In genomic region chr2:190636362-190636761, GRCh38 we compare ENCODE assay signal across 9 cellular contexts. TPM values are rescaled to one million over a fixed set of nuclear protein-coding genes. Genes with fewer than 3 reads are reported as not detected.
DNase-seq lines count a peak whose midpoint lies in the region; ATAC-seq, FAIRE-seq and TF ChIP-seq lines count a peak whose summit lies in the region.
"Had no signal": no experiment of that assay in that cellular context is flagged by ENCODE, and none has a peak within 500 bp of the region (broad histone marks: within the 10 kb centered on the region; RNA-seq: fewer than 3 reads in every experiment).

No MANE protein-coding gene starts in this region.

- H3K23ac ChIP-seq in IMR-90 (ENCODE audit: low read depth, low read length), result no peak overlapping the region

- no peak overlapping the region for H3K56ac ChIP-seq in IMR-90 (ENCODE audit: extremely low read depth, insufficient read depth, low read length)

- H4K91ac ChIP-seq in IMR-90 (ENCODE audit: insufficient read depth, low read depth, low read length), result no peak overlapping the region

- no peaks in the 10 kb centered on the region for H3K9me1 ChIP-seq in IMR-90 (ENCODE audit: insufficient read depth, low read length)

- peaks cover 22% of the 10 kb centered on the region for H3K4me1 Mint-ChIP-seq in astrocyte (ENCODE audit: low read depth, unreplicated experiment)
- H3K4me1 Mint-ChIP-seq in type B pancreatic cell (ENCODE audit: unreplicated experiment), result peaks cover 25% of the 10 kb centered on the region
- H3K4me1 Mint-ChIP-seq in natural killer cell, result no peaks in the 10 kb centered on the region
- no peaks in the 10 kb centered on the region for H3K4me1 Mint-ChIP-seq in immature natural killer cell

- dilution Hi-C loops in IMR-90 (cut with HindIII; ENCODE audit: low sequenced_read_pairs, unreplicated experiment), result no loop called here

- no peak for TF ChIP-seq CTCF in IMR-90 (conservative IDR thresholded peaks at IDR 0.05; ENCODE audit: low read depth, low read length)
- no peak for TF ChIP-seq CTCF in astrocyte (IDR thresholded peaks at IDR 0.05; ENCODE audit: insufficient read depth, low read depth, low read length)
- no peak for TF ChIP-seq CTCF in type B pancreatic cell (conservative IDR thresholded peaks at IDR 0.05)
- TF ChIP-seq CTCF in natural killer cell (IDR thresholded peaks at IDR 0.05), result no peak

- H2BK20ac ChIP-seq in IMR-90 (ENCODE audit: low read depth, low read length), result no peak overlapping the region

- ATAC-seq in IMR-90 (ENCODE audit: low read depth), result no peak
- peak; percentile 58 to 79 for ATAC-seq in left cardiac atrium
- ATAC-seq in natural killer cell, result no peak

- H3K4me1 ChIP-seq in IMR-90 (ENCODE audit: control insufficient read depth, insufficient read depth, low read length), result peaks cover 7% of the 10 kb centered on the region
- H3K4me1 ChIP-seq in astrocyte (ENCODE audit: insufficient read depth, low read length), result peaks cover 22% of the 10 kb centered on the region

- H3K27ac ChIP-seq in IMR-90 (ENCODE audit: insufficient read depth, low read length), result no peak overlapping the region
- H3K27ac ChIP-seq in astrocyte (ENCODE audit: low read depth, low read length), result no peak overlapping the region

- H3K27me3 ChIP-seq in IMR-90 (ENCODE audit: control insufficient read depth, insufficient read depth, low read length), result no peaks in the 10 kb centered on the region
- no peaks in the 10 kb centered on the region for H3K27me3 ChIP-seq in astrocyte (ENCODE audit: insufficient read depth, low read length)

- H3K9ac ChIP-seq in IMR-90 (ENCODE audit: low read depth, low read length) (no peak overlapping the region), astrocyte (ENCODE audit: low read length) (no peak overlapping the region)

- no peak overlapping the region for H4K5ac ChIP-seq in IMR-90 (ENCODE audit: low read depth, low read length)

- H3K9me3 ChIP-seq in IMR-90 (ENCODE audit: control insufficient read depth, insufficient read depth, low read length) (no peaks in the 10 kb centered on the region), astrocyte (ENCODE audit: insufficient read depth, low read depth, low read length) (no peaks in the 10 kb centered on the region)

- no peak overlapping the region for H3K18ac ChIP-seq in IMR-90 (ENCODE audit: low read depth, low read length)

- CTCF ChIA-PET in IMR-90 (lab: Yijun Ruan, JAX), result no interaction called here

- no peak overlapping the region for H3K14ac ChIP-seq in IMR-90 (replicated peaks; ENCODE audit: low read depth, low read length)

- intact Hi-C loops in IMR-90 (cut with micrococcal nuclease), result no loop called here
- intact Hi-C loops in left cardiac atrium (cut with DNase I), result no loop called here
- intact Hi-C loops in natural killer cell (cut with micrococcal nuclease), result loop anchor here (10.0 kb wide), 1 partner anchor 48 kb away; no protein-coding TSS in a partner anchor

- H2BK15ac ChIP-seq in IMR-90 (ENCODE audit: low read depth, low read length), result no peak overlapping the region

- H3K27ac Mint-ChIP-seq in astrocyte (ENCODE audit: unreplicated experiment), result peak overlapping the region; percentile 21
- H3K27ac Mint-ChIP-seq in type B pancreatic cell, result no peak overlapping the region
- no peak overlapping the region for H3K27ac Mint-ChIP-seq in natural killer cell
- H3K27ac Mint-ChIP-seq in immature natural killer cell, result no peak overlapping the region

- no peak overlapping the region for H2AFZ ChIP-seq in IMR-90 (replicated peaks; ENCODE audit: low read length, poor library complexity)
- no peak overlapping the region for H2AFZ ChIP-seq in astrocyte (ENCODE audit: low read depth, low read length)

- H3K4me2 ChIP-seq in IMR-90 (ENCODE audit: low read depth, low read length) (no peak overlapping the region), astrocyte (ENCODE audit: low read length) (peak overlapping the region; percentile 48)

- FAIRE-seq in astrocyte (lab: Jason Lieb, UNC), result no peak
- FAIRE-seq: GM18507 had no signal

- peak; percentile 75 for DNase-seq in IMR-90
- peak; percentile 86 for DNase-seq in astrocyte (ENCODE audit: low read depth)
- DNase-seq in left cardiac atrium, result no peak
- no peak for DNase-seq in type B pancreatic cell (ENCODE audit: extremely low spot score, unreplicated experiment)
- DNase-seq in NCI-H774 (lab: John Stamatoyannopoulos, UW), result no peak
- DNase-seq in natural killer cell, result no peak
- DNase-seq in immature natural killer cell, result no peak
- DNase-seq: NCI-H2081 had no signal

- H3K36me3 ChIP-seq in IMR-90 (ENCODE audit: control insufficient read depth, insufficient read depth, low read length), result no peaks in the 10 kb centered on the region
- no peaks in the 10 kb centered on the region for H3K36me3 ChIP-seq in astrocyte (ENCODE audit: insufficient read depth, low read length)

- POLR2A ChIA-PET in IMR-90 (lab: Charles Lee; ENCODE audit: unreplicated experiment), result no interaction called here

- H3K4ac ChIP-seq in IMR-90 (ENCODE audit: low read depth, low read length), result no peak overlapping the region

- H3K79me1 ChIP-seq in IMR-90 (ENCODE audit: low read depth in 1 of 2, low read length in 2 of 2), result no peaks in the 10 kb centered on the region

- H3K27me3 Mint-ChIP-seq in astrocyte (ENCODE audit: low read depth, unreplicated experiment) (no peaks in the 10 kb centered on the region), type B pancreatic cell (no peaks in the 10 kb centered on the region), natural killer cell (ENCODE audit: low read depth in 2 of 2) (no peaks in the 10 kb centered on the region), immature natural killer cell (ENCODE audit: low read depth in 3 of 3) (peaks cover 2 to 3% (median 3%) of the 10 kb centered on the region in 3 donors)

- no peak overlapping the region for H4K8ac ChIP-seq in IMR-90 (ENCODE audit: low read depth in 2 of 2, low read length in 2 of 2)

- WGBS in IMR-90 (ENCODE audit: extremely low coverage in 2 of 2, insufficient read length in 1 of 2), 2 experiments, result no CpG with 5 or more reads among the region's 3 CpGs

- H4K20me1 ChIP-seq in IMR-90 (ENCODE audit: insufficient read depth, low read length), result no peaks in the 10 kb centered on the region
- H4K20me1 ChIP-seq in astrocyte (ENCODE audit: insufficient read depth, low read length), result no peaks in the 10 kb centered on the region

- H3K4me3 ChIP-seq in IMR-90 (ENCODE audit: insufficient read depth, low read depth, low read length) (no peak overlapping the region), astrocyte (ENCODE audit: insufficient read depth, low read depth, low read length) (no peak overlapping the region)

- H2AK5ac ChIP-seq in IMR-90 (ENCODE audit: low read depth, low read length), result no peak overlapping the region

- H3K36me3 Mint-ChIP-seq in astrocyte (ENCODE audit: low read depth, unreplicated experiment) (no peaks in the 10 kb centered on the region), type B pancreatic cell (no peaks in the 10 kb centered on the region), natural killer cell (no peaks in the 10 kb centered on the region), immature natural killer cell (no peaks in the 10 kb centered on the region)

- BruUV-seq in IMR-90 (replicated peaks; lab: Mats Ljungman, UMichigan), result no TSS peak

- H3K79me2 ChIP-seq in astrocyte (ENCODE audit: insufficient read depth, low read length), result no peaks in the 10 kb centered on the region

- H2BK5ac ChIP-seq in IMR-90 (ENCODE audit: low read depth, low read length, poor library complexity, severe bottlenecking), result no peak overlapping the region

- TF ChIP-seq POLR2A in IMR-90 (IDR thresholded peaks at IDR 0.05; ENCODE audit: low read depth, low read length), result no peak

- H2AK9ac ChIP-seq in IMR-90 (replicated peaks; ENCODE audit: low read depth, low read length, poor library complexity), result no peak overlapping the region

- H3K4me3 Mint-ChIP-seq in astrocyte (ENCODE audit: unreplicated experiment) (no peak overlapping the region), type B pancreatic cell (peak overlapping the region; percentile 13), natural killer cell (no peak overlapping the region), immature natural killer cell (no peak overlapping the region)

- in situ Hi-C loops in IMR-90 (cut with MboI; ENCODE audit: low sequenced_read_pairs), result no loop called here

- TF ChIP-seq RAD21 in IMR-90 (IDR thresholded peaks at IDR 0.05; ENCODE audit: low read length), result no peak

- H2BK120ac ChIP-seq in IMR-90 (ENCODE audit: low read depth, low read length), result no peak overlapping the region

- H3K9me3 Mint-ChIP-seq in astrocyte (ENCODE audit: unreplicated experiment) (no peaks in the 10 kb centered on the region), type B pancreatic cell (no peaks in the 10 kb centered on the region), natural killer cell (no peaks in the 10 kb centered on the region), immature natural killer cell (no peaks in the 10 kb centered on the region)

TF ChIP-seq in IMR-90, 13 proteins besides CTCF, POLR2A, EP300 and RAD21:
- TF ChIP-seq MAFK (IDR thresholded peaks at IDR 0.05; ENCODE audit: low read depth, low read length) (no peak), ELK1 (IDR thresholded peaks at IDR 0.05; ENCODE audit: borderline replicate concordance, low read depth, low read length) (no peak), FOS (IDR thresholded peaks at IDR 0.05; ENCODE audit: low read depth, low read length) (peak; percentile 42; the same call in 1 of the 2 replicates), SMC3 (IDR thresholded peaks at IDR 0.05; ENCODE audit: low read depth, low read length) (no peak), CEBPB (IDR thresholded peaks at IDR 0.05; ENCODE audit: low read depth, low read length) (peak; percentile 78)

RNA-seq across cellular contexts. Expression of gene NAB1, which starts 12.5 kb away (rescaled TPM):
- 31.2 and 33.6 TPM in 2 replicates for total RNA-seq in IMR-90 (2012; rRNA removed)
- 9.6 and 11.9 TPM in 2 replicates for polyA plus RNA-seq in IMR-90 (2012; rRNA removed)
- 4.2 and 5.0 TPM in 2 replicates for polyA plus RNA-seq in IMR-90 (2012; cell fraction: cytosol; rRNA removed)
- polyA plus RNA-seq in IMR-90 (2012; cell fraction: nucleus; rRNA removed; ENCODE audit: low replicate concordance), result 10.8 and 32.4 TPM in 2 replicates
- 24.2 and 25.4 TPM in 2 replicates for total RNA-seq in astrocyte
- total RNA-seq in left cardiac atrium, result 10 to 100 TPM; 38.5 to 39.7 TPM
- total RNA-seq in type B pancreatic cell (ENCODE audit: low replicate concordance), result 32.9 and 39.7 TPM in 2 replicates
- total RNA-seq in natural killer cell, result 10 to 100 TPM; 31.2 to 42.0 (median 37.8) TPM
- polyA plus RNA-seq in immature natural killer cell, result 1 to 10 TPM; 1.4 to 3.8 (median 3.3) TPM

Comparison
In these comparisons a context has a peak if more than half of its experiments do, and no peak if none do; other contexts are left out.
1. ATAC-seq: peak in left cardiac atrium (2 of 2); none in IMR-90 (single experiment) and natural killer cell (0 of 3).
2. DNase-seq: peak in IMR-90 (single experiment) and astrocyte (single experiment); none in left cardiac atrium (single experiment), type B pancreatic cell (single experiment), NCI-H774 (single experiment), natural killer cell (single experiment) and immature natural killer cell (0 of 3).